15 cellular contexts compared by ENCODE assay signal in genomic region chr14:68247281-68247680, GRCh38.
A peak's percentile ranks its signal among the peaks of the same experiment; 100 is the strongest.
DNase-seq lines count a peak whose midpoint lies in the region; ATAC-seq, FAIRE-seq and TF ChIP-seq lines count a peak whose summit lies in the region.
"Had no signal": no experiment of that assay in that cellular context is flagged by ENCODE, and none has a peak within 500 bp of the region (broad histone marks: within the 10 kb centered on the region; RNA-seq: fewer than 3 reads in every experiment).

No MANE protein-coding gene starts in this region.

- no peak overlapping the region for H3K4me3 Mint-ChIP-seq in activated B cell treated with CpG ODN at 0.5 μM for 24 hours
- H3K4me3 Mint-ChIP-seq: activated naive CD8-positive, alpha-beta T cell treated with anti-CD3 and anti-CD28 coated beads, Interleukin-2, amount 10 ng/mL, durations not matched to agents 7 days and 5 days; B cell had no signal

- CTCF ChIA-PET in activated B cell treated with CpG ODN at 0.5 μM for 24 hours (lab: Charles Lee), result interaction anchor here (1.0 to 9.4 kb wide), 12 partner anchors 20 to 597 kb away, joined by 3 to 135 read pairs (median 14); partner anchors contain the start of gene ZFP36L1

- H3K4me3 ChIP-seq in lower lobe of right lung, result no peak overlapping the region
- no peak overlapping the region for H3K4me3 ChIP-seq in stomach

- FAIRE-seq in GM18507 (lab: Jason Lieb, UNC) (peak; percentile 41), RCC 7860 (lab: Jason Lieb, UNC) (no peak), GM12892 (lab: Jason Lieb, UNC) (no peak)
- FAIRE-seq: H1 had no signal

- intact Hi-C loops in activated B cell treated with CpG ODN at 0.5 μM for 24 hours (cut with micrococcal nuclease), result loop anchor here (5.0 kb wide), 2 partner anchors 495 to 860 kb away; no protein-coding TSS in a partner anchor
- intact Hi-C loops in lower lobe of right lung (cut with DNase I), result loop anchor here (10.0 kb wide), 2 partner anchors 302 to 548 kb away; partner anchors contain the start of gene ZFP36L1
- intact Hi-C loops in stomach (cut with DNase I; ENCODE audit: low total_unique reads), result loop anchor here (5.0 kb wide), 1 partner anchor 570 kb away; no protein-coding TSS in a partner anchor

- H3K27me3 ChIP-seq in lower lobe of right lung (ENCODE audit: low read depth) (no peaks in the 10 kb centered on the region), stomach (no peaks in the 10 kb centered on the region)

- H3K9me3 Mint-ChIP-seq in activated B cell treated with CpG ODN at 0.5 μM for 24 hours, result no peaks in the 10 kb centered on the region
- H3K9me3 Mint-ChIP-seq: activated naive CD8-positive, alpha-beta T cell treated with anti-CD3 and anti-CD28 coated beads, Interleukin-2, amount 10 ng/mL, durations not matched to agents 7 days and 5 days had no signal

- no peak for TF ChIP-seq CTCF in activated B cell treated with CpG ODN at 0.5 μM for 24 hours (IDR thresholded peaks at IDR 0.05)
- TF ChIP-seq CTCF in lower lobe of right lung (IDR thresholded peaks at IDR 0.05), result no peak
- TF ChIP-seq CTCF in stomach (IDR thresholded peaks at IDR 0.05), result no peak

- H3K4me1 ChIP-seq in lower lobe of right lung (peaks cover 78% of the 10 kb centered on the region), stomach (peaks cover 52 to 96% (median 70%) of the 10 kb centered on the region in 4 donors)

- ATAC-seq in activated B cell treated with CpG ODN at 0.5 μM for 24 hours (ENCODE audit: low read depth), result no peak
- ATAC-seq in lower lobe of right lung, result no peak

- H3K27ac Mint-ChIP-seq in activated B cell treated with CpG ODN at 0.5 μM for 24 hours, result peak overlapping the region; percentile 14
- H3K27ac Mint-ChIP-seq: activated naive CD8-positive, alpha-beta T cell treated with anti-CD3 and anti-CD28 coated beads, Interleukin-2, amount 10 ng/mL, durations not matched to agents 7 days and 5 days had no signal

- H3K36me3 ChIP-seq in lower lobe of right lung, result no peaks in the 10 kb centered on the region
- H3K36me3 ChIP-seq in stomach, result no peaks in the 10 kb centered on the region

- no peak for TF ChIP-seq EP300 in stomach (IDR thresholded peaks at IDR 0.05)

- POLR2A ChIA-PET in activated B cell treated with CpG ODN at 0.5 μM for 24 hours (lab: Charles Lee), result interaction anchor here (0.5 to 13.6 kb wide), 13 partner anchors 20 to 599 kb away, joined by 3 to 522 read pairs (median 40); partner anchors contain the start of gene ZFP36L1

- 52 to 59% (median 56%) methylated on average over 3 of the region's 3 CpGs for WGBS in stomach, 5 donors

- H3K27ac ChIP-seq in lower lobe of right lung (peak overlapping the region; percentile 68), stomach (peak overlapping the region in 4 of 5 donors; percentile 77 to 89 (median 84))

- DNase-seq in GM18507 (ENCODE audit: extremely low spot score, insufficient read length, low read depth), result no peak
- DNase-seq in activated B cell treated with CpG ODN at 0.5 μM for 24 hours, result no peak
- DNase-seq in lower lobe of right lung, result no peak
- no peak for DNase-seq in stomach
- DNase-seq in D341Med (ENCODE audit: low spot score), result no peak
- DNase-seq in SHP77 treated with DMSO at 0.1 percent for 48 hours (lab: John Stamatoyannopoulos, UW), result no peak
- DNase-seq in RCC 7860 (ENCODE audit: low spot score), result no peak
- DNase-seq in GM12892 (ENCODE audit: insufficient read length), result no peak
- DNase-seq: activated naive CD8-positive, alpha-beta T cell treated with anti-CD3 and anti-CD28 coated beads, Interleukin-2, amount 10 ng/mL, durations not matched to agents 7 days and 5 days; cortex of kidney; NCI-H2029 treated with DMSO at 0.1 percent for 48 hours; NCI-H774; stimulated activated CD4-positive, alpha-beta T cell treated with anti-CD3 and anti-CD28 coated beads, Interleukin-15, amount 100 ng/mL, for 24 hours had no signal

- H3K27me3 Mint-ChIP-seq in activated B cell treated with CpG ODN at 0.5 μM for 24 hours, result no peaks in the 10 kb centered on the region
- H3K27me3 Mint-ChIP-seq: activated naive CD8-positive, alpha-beta T cell treated with anti-CD3 and anti-CD28 coated beads, Interleukin-2, amount 10 ng/mL, durations not matched to agents 7 days and 5 days; B cell had no signal

- no peaks in the 10 kb centered on the region for H3K9me3 ChIP-seq in lower lobe of right lung
- no peaks in the 10 kb centered on the region for H3K9me3 ChIP-seq in stomach

- no peaks in the 10 kb centered on the region for H3K36me3 Mint-ChIP-seq in activated B cell treated with CpG ODN at 0.5 μM for 24 hours (ENCODE audit: low read depth)
- H3K36me3 Mint-ChIP-seq: activated naive CD8-positive, alpha-beta T cell treated with anti-CD3 and anti-CD28 coated beads, Interleukin-2, amount 10 ng/mL, durations not matched to agents 7 days and 5 days had no signal

- TF ChIP-seq POLR2A in stomach (IDR thresholded peaks at IDR 0.05), result no peak
- TF ChIP-seq POLR2A in GM12892 (IDR thresholded peaks at IDR 0.05; ENCODE audit: low read depth, low read length), result no peak

- peaks cover 61% of the 10 kb centered on the region for H3K4me1 Mint-ChIP-seq in activated B cell treated with CpG ODN at 0.5 μM for 24 hours
